19 cellular contexts compared by ENCODE assay signal in the genomic region with DNA sequence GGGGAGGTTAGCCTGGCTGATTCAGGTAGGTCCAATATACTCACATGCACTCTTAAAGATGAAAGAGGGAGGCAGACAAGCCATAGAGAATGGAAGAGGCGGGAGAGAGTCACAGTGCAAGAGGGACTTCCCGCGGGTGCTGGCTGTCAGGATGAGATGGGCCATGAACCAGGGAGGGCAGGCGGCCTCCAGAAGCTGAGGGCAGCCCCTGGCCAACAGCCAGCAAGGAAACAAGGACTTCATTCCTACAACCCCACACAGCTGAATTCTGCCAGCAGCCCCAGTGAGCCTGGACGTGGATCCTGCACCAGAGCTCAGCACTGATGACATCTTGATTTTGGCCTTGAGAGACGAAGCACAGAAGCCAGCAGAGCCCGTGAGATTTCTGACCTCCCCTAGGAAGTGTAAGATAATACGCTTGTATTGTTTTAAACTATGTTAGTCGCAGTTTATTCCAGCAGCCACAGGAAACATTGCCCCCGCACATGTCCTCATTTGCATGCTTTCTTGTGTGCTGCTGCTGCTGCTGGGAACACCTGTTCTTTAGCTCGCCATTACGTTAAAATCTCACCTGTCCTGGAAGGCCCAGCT. TPM values are rescaled to one million over a fixed set of nuclear protein-coding genes. Genes with fewer than 3 reads are reported as not detected.
"Had no signal": no experiment of that assay in that cellular context is flagged by ENCODE, and none has a peak within 500 bp of the region (broad histone marks: within the 10 kb centered on the region; RNA-seq: fewer than 3 reads in every experiment).

No MANE protein-coding gene starts in this region.

- DNase-seq: activated CD4-positive, alpha-beta T cell treated with anti-CD3 and anti-CD28 coated beads, Interleukin-2, amount 10 ng/mL, durations not matched to agents 24 days and 14 days; activated CD8-positive, alpha-beta T cell treated with anti-CD3 and anti-CD28 coated beads for 36 hours; activated naive CD4-positive, alpha-beta T cell treated with Interleukin-2 at 50 U/mL for 16 hours; activated T-cell treated with anti-CD3 and anti-CD28 coated beads, Interleukin-2, amount 50 U/mL, for 24 hours; heart left ventricle; immature natural killer cell; kidney glomerular epithelial cell; mesenchymal stem cell; naive thymus-derived CD4-positive, alpha-beta T cell; retina; stimulated activated CD4-positive, alpha-beta T cell treated with anti-CD3 and anti-CD28 coated beads, Interleukin-1b, Interleukin-23, amount 100 ng/mL, for 48 hours; stimulated activated naive CD4-positive, alpha-beta T cell treated with Interleukin-2 at 50 U/mL for 16 hours; T-helper 1 cell; T-helper 9 cell; thyroid gland had no signal

- H3K4me1 ChIP-seq: body of pancreas, gastroesophageal sphincter had no signal

- H3K9me3 Mint-ChIP-seq: activated CD4-positive, alpha-beta T cell treated with anti-CD3 and anti-CD28 coated beads, Interleukin-2, amount 10 ng/mL, durations not matched to agents 24 days and 14 days; activated T-cell treated with anti-CD3 and anti-CD28 coated beads, Interleukin-2, amount 50 U/mL, for 24 hours; activated T-helper 2 cell treated with anti-CD3 and anti-CD28 coated beads, Interferon-gamma antibody, Interleukin-2, Interleukin-4, amounts not matched to agents 10 μg/mL and 5 μg/mL and 100 μg/mL, durations not matched to agents 14 hours and 24 hours and 36 hours; immature natural killer cell had no signal

- H3K4me1 Mint-ChIP-seq: activated CD4-positive, alpha-beta T cell treated with anti-CD3 and anti-CD28 coated beads, Interleukin-2, amount 10 ng/mL, durations not matched to agents 24 days and 14 days; immature natural killer cell; naive thymus-derived CD4-positive, alpha-beta T cell had no signal

- H3K36me3 Mint-ChIP-seq: immature natural killer cell; naive thymus-derived CD4-positive, alpha-beta T cell had no signal

- H3K4me3 ChIP-seq: body of pancreas, coronary artery, gastroesophageal sphincter, heart left ventricle, thyroid gland had no signal

- H3K4me3 Mint-ChIP-seq: activated CD4-positive, alpha-beta T cell treated with anti-CD3 and anti-CD28 coated beads, Interleukin-2, amount 10 ng/mL, durations not matched to agents 24 days and 14 days; activated CD8-positive, alpha-beta T cell treated with anti-CD3 and anti-CD28 coated beads for 36 hours; activated T-cell treated with anti-CD3 and anti-CD28 coated beads, Interleukin-2, amount 50 U/mL, for 24 hours; immature natural killer cell; naive thymus-derived CD4-positive, alpha-beta T cell had no signal

- H3K27me3 ChIP-seq: body of pancreas, gastroesophageal sphincter, heart left ventricle, thyroid gland had no signal

- H3K27me3 Mint-ChIP-seq: activated CD8-positive, alpha-beta T cell treated with anti-CD3 and anti-CD28 coated beads for 36 hours had no signal

- H3K27ac ChIP-seq: body of pancreas, coronary artery, gastroesophageal sphincter, heart left ventricle, thyroid gland had no signal

- H3K9me3 ChIP-seq: body of pancreas, gastroesophageal sphincter, heart left ventricle, thyroid gland had no signal

- H3K36me3 ChIP-seq: gastroesophageal sphincter, heart left ventricle, thyroid gland had no signal

- H3K27ac Mint-ChIP-seq: activated CD4-positive, alpha-beta T cell treated with anti-CD3 and anti-CD28 coated beads, Interleukin-2, amount 10 ng/mL, durations not matched to agents 24 days and 14 days; activated CD8-positive, alpha-beta T cell treated with anti-CD3 and anti-CD28 coated beads for 36 hours; activated T-cell treated with anti-CD3 and anti-CD28 coated beads, Interleukin-2, amount 50 U/mL, for 24 hours; activated T-helper 2 cell treated with anti-CD3 and anti-CD28 coated beads, Interferon-gamma antibody, Interleukin-2, Interleukin-4, amounts not matched to agents 10 μg/mL and 5 μg/mL and 100 μg/mL, durations not matched to agents 14 hours and 24 hours and 36 hours; immature natural killer cell; naive thymus-derived CD4-positive, alpha-beta T cell had no signal

RNA-seq across cellular contexts. Expression of a gene that starts 15.1 kb away (rescaled TPM):
- total RNA-seq: activated CD4-positive, alpha-beta T cell treated with anti-CD3 and anti-CD28 coated beads, Interleukin-2, amount 10 ng/mL, durations not matched to agents 24 days and 14 days; activated CD8-positive, alpha-beta T cell treated with anti-CD3 and anti-CD28 coated beads for 36 hours; activated T-helper 2 cell treated with anti-CD3 and anti-CD28 coated beads, Interferon-gamma antibody, Interleukin-2, Interleukin-4, amounts not matched to agents 10 μg/mL and 5 μg/mL and 100 μg/mL, durations not matched to agents 14 hours and 24 hours and 36 hours; naive thymus-derived CD4-positive, alpha-beta T cell had no signal
- polyA plus RNA-seq: immature natural killer cell; naive thymus-derived CD4-positive, alpha-beta T cell had no signal
